ENCODE assay signal across 29 cellular contexts in the genomic region with DNA sequence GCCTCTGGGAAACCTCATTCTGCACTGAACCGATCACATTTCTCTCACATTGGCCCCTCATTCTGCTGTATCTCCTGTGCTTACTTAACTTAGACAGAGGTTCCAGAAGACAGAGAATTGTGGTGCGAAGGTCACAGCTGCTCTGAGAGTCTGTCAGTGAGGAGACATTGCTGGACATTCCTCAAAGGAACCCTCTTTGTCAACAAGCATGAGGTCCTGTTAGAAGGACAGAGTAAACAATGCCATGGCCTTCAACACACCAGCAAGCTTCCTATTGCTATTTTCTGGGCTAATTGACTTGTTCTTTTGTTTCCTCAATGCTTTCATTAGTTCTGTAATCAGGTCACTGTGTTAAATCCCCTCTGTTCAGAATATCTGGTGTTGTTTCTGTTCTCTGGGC.
"Had no signal": no experiment of that assay in that cellular context is flagged by ENCODE, and none has a peak within 500 bp of the region (broad histone marks: within the 10 kb centered on the region; RNA-seq: fewer than 3 reads in every experiment).

No MANE protein-coding gene starts in this region.

- H3K4me1 Mint-ChIP-seq: immature natural killer cell; naive thymus-derived CD4-positive, alpha-beta T cell; stimulated activated effector memory CD8-positive, alpha-beta T cell treated with anti-CD3 and anti-CD28 coated beads, Interleukin-12 subunit alpha, Interleukin-12 subunit beta, amount 100 ng/mL, for 72 hours had no signal

- H3K9me3 ChIP-seq: heart left ventricle, left lung, lower lobe of right lung, mucosa of descending colon, pancreas, prostate gland, sigmoid colon, spleen, suprapubic skin, thoracic aorta, tibial artery, upper lobe of right lung had no signal

- DNase-seq: heart left ventricle; hypothalamus; immature natural killer cell; kidney; left colon; left lung; lower lobe of right lung; midbrain; mucosa of descending colon; naive thymus-derived CD4-positive, alpha-beta T cell; nucleus accumbens; pancreas; posterior cingulate gyrus; retina; right cardiac atrium; sigmoid colon; small intestine; spleen; stimulated activated CD4-positive, alpha-beta T cell treated with anti-CD3 and anti-CD28 coated beads, Interleukin-4, amount 100 ng/mL, for 24 hours; stimulated activated naive CD4-positive, alpha-beta T cell; tibial artery; trophoblast cell; upper lobe of right lung had no signal

- ATAC-seq: heart left ventricle; left colon; left lung; lower lobe of right lung; mucosa of descending colon; naive thymus-derived CD4-positive, alpha-beta T cell; natural killer cell treated with Interleukin-12 subunit alpha and Interleukin-12 subunit beta and Interleukin-15 and Interleukin-18, amount 100 ng/mL, for 72 hours; pancreas; right cardiac atrium; stimulated activated effector memory CD8-positive, alpha-beta T cell treated with anti-CD3 and anti-CD28 coated beads, Interleukin-12 subunit alpha, Interleukin-12 subunit beta, amount 100 ng/mL, for 72 hours; upper lobe of right lung had no signal

- H3K36me3 Mint-ChIP-seq: immature natural killer cell; naive thymus-derived CD4-positive, alpha-beta T cell; natural killer cell treated with Interleukin-12 subunit alpha and Interleukin-12 subunit beta and Interleukin-15 and Interleukin-18, amount 100 ng/mL, for 72 hours; stimulated activated effector memory CD8-positive, alpha-beta T cell treated with anti-CD3 and anti-CD28 coated beads, Interleukin-12 subunit alpha, Interleukin-12 subunit beta, amount 100 ng/mL, for 72 hours had no signal

- H3K27me3 ChIP-seq: heart left ventricle, left lung, pancreas, sigmoid colon, spleen, suprapubic skin, tibial artery, upper lobe of right lung had no signal

- H3K36me3 ChIP-seq: heart left ventricle, left lung, lower lobe of right lung, pancreas, prostate gland, sigmoid colon, spleen, suprapubic skin, thoracic aorta, tibial artery, upper lobe of right lung had no signal

- H3K27me3 Mint-ChIP-seq: natural killer cell treated with Interleukin-12 subunit alpha and Interleukin-12 subunit beta and Interleukin-15 and Interleukin-18, amount 100 ng/mL, for 72 hours; stimulated activated naive CD8-positive, alpha-beta T cell treated with anti-CD3 and anti-CD28 coated beads, Interleukin-15, Interleukin-2, amounts not matched to agents 100 ng/mL and 50 ng/mL, for 24 hours had no signal

- H3K4me1 ChIP-seq: left lung, lower lobe of right lung, pancreas, prostate gland, sigmoid colon, spleen, suprapubic skin, tibial artery, upper lobe of right lung had no signal

- H3K4me3 Mint-ChIP-seq: immature natural killer cell; naive thymus-derived CD4-positive, alpha-beta T cell; natural killer cell treated with Interleukin-12 subunit alpha and Interleukin-12 subunit beta and Interleukin-15 and Interleukin-18, amount 100 ng/mL, for 72 hours; stimulated activated effector memory CD8-positive, alpha-beta T cell treated with anti-CD3 and anti-CD28 coated beads, Interleukin-12 subunit alpha, Interleukin-12 subunit beta, amount 100 ng/mL, for 72 hours; stimulated activated naive CD8-positive, alpha-beta T cell treated with anti-CD3 and anti-CD28 coated beads, Interleukin-15, Interleukin-2, amounts not matched to agents 100 ng/mL and 50 ng/mL, for 24 hours had no signal

- H3K4me3 ChIP-seq: heart left ventricle, left lung, lower lobe of right lung, mucosa of descending colon, pancreas, prostate gland, sigmoid colon, spleen, suprapubic skin, thoracic aorta, tibial artery, upper lobe of right lung had no signal

- H3K27ac ChIP-seq: heart left ventricle, left lung, lower lobe of right lung, pancreas, prostate gland, sigmoid colon, suprapubic skin, thoracic aorta, tibial artery, upper lobe of right lung had no signal

- H3K9me3 Mint-ChIP-seq: immature natural killer cell; naive thymus-derived CD4-positive, alpha-beta T cell; natural killer cell treated with Interleukin-12 subunit alpha and Interleukin-12 subunit beta and Interleukin-15 and Interleukin-18, amount 100 ng/mL, for 72 hours; stimulated activated effector memory CD8-positive, alpha-beta T cell treated with anti-CD3 and anti-CD28 coated beads, Interleukin-12 subunit alpha, Interleukin-12 subunit beta, amount 100 ng/mL, for 72 hours; stimulated activated naive CD8-positive, alpha-beta T cell treated with anti-CD3 and anti-CD28 coated beads, Interleukin-15, Interleukin-2, amounts not matched to agents 100 ng/mL and 50 ng/mL, for 24 hours had no signal

- H3K27ac Mint-ChIP-seq: immature natural killer cell; naive thymus-derived CD4-positive, alpha-beta T cell; natural killer cell treated with Interleukin-12 subunit alpha and Interleukin-12 subunit beta and Interleukin-15 and Interleukin-18, amount 100 ng/mL, for 72 hours; stimulated activated effector memory CD8-positive, alpha-beta T cell treated with anti-CD3 and anti-CD28 coated beads, Interleukin-12 subunit alpha, Interleukin-12 subunit beta, amount 100 ng/mL, for 72 hours; stimulated activated naive CD8-positive, alpha-beta T cell treated with anti-CD3 and anti-CD28 coated beads, Interleukin-15, Interleukin-2, amounts not matched to agents 100 ng/mL and 50 ng/mL, for 24 hours had no signal
